In the genomic region with DNA sequence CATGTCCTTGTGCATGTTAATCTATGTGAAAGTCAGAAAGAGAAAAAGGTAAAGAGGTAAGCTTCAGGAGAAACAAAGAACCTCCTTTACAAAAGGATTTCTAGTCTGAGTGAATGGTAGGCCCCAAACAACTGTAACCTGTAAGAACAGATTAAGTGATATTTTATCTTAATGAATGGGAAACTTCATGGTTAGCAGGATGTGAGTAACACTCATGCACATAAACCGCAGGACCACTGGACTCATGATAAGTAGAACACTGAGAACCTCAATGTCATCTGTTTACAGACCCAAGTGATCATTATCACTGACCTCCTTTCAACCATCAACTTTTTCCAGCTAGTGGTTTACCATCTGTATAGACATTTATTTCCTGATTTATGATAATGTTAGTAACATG, we compare ENCODE assay signal across 13 cellular contexts. TPM values are rescaled to one million over a fixed set of nuclear protein-coding genes. Genes with fewer than 3 reads are reported as not detected.
A peak's percentile ranks its signal among the peaks of the same experiment; 100 is the strongest.
DNase-seq lines count a peak whose midpoint lies in the region; ATAC-seq and TF ChIP-seq lines count a peak whose summit lies in the region.
"Had no signal": no experiment of that assay in that cellular context is flagged by ENCODE, and none has a peak within 500 bp of the region (broad histone marks: within the 10 kb centered on the region; RNA-seq: fewer than 3 reads in every experiment).

No MANE protein-coding gene starts in this region.

- H3K27me3 Mint-ChIP-seq in Calu3 (ENCODE audit: unreplicated experiment): no peaks in the 10 kb centered on the region

- H3K9me3 ChIP-seq in left lung: no peaks in the 10 kb centered on the region

- peaks cover 8% of the 10 kb centered on the region for H3K9me3 Mint-ChIP-seq in Calu3 (ENCODE audit: low read depth, unreplicated experiment)

- H3K27ac Mint-ChIP-seq in Calu3 (ENCODE audit: unreplicated experiment): no peak overlapping the region
- H3K27ac Mint-ChIP-seq: HFFc6 had no signal

- H3K36me3 ChIP-seq in left lung: no peaks in the 10 kb centered on the region
- H3K36me3 ChIP-seq: stomach had no signal

- no peak for TF ChIP-seq CTCF in left lung (IDR thresholded peaks at IDR 0.05)
- no peak for TF ChIP-seq CTCF in Calu3 (IDR thresholded peaks at IDR 0.05; ENCODE audit: unreplicated experiment)

- BruUV-seq in Calu3 (replicated peaks; lab: Mats Ljungman, UMichigan): no TSS peak

- no peak overlapping the region for H3K4me3 Mint-ChIP-seq in Calu3 (ENCODE audit: low read depth, unreplicated experiment)
- H3K4me3 Mint-ChIP-seq: HFFc6 had no signal

- intact Hi-C loops in left lung (cut with DNase I): no loop called here
- intact Hi-C loops in Calu3 (cut with micrococcal nuclease; ENCODE audit: unreplicated experiment): no loop called here

- H3K4me1 Mint-ChIP-seq in Calu3 (ENCODE audit: low read depth, unreplicated experiment): no peaks in the 10 kb centered on the region

- DNase-seq in COLO829 (ENCODE audit: low spot score) (peak; percentile 63), KG1 (lab: John Stamatoyannopoulos, UW) (peak; percentile 79), amniotic epithelial cell (ENCODE audit: low read depth) (peak; percentile 91), left lung (no peak), HK-2 (ENCODE audit: unreplicated experiment) (no peak), Calu3 (no peak), T1000 (lab: John Stamatoyannopoulos, UW) (no peak)
- DNase-seq: activated CD4-positive, CD25-positive, alpha-beta regulatory T cell; HFFc6; kidney glomerular epithelial cell; stomach had no signal

- no peak overlapping the region for H3K4me3 ChIP-seq in left lung
- H3K4me3 ChIP-seq: stomach had no signal

- no peaks in the 10 kb centered on the region for H3K27me3 ChIP-seq in left lung
- H3K27me3 ChIP-seq: stomach had no signal

- H3K36me3 Mint-ChIP-seq in Calu3 (ENCODE audit: insufficient read depth, unreplicated experiment): no peaks in the 10 kb centered on the region

- H3K4me1 ChIP-seq in left lung: no peaks in the 10 kb centered on the region
- H3K4me1 ChIP-seq: stomach had no signal

- CTCF ChIA-PET in Calu3 (lab: Charles Lee): no interaction called here

- no peak overlapping the region for H3K27ac ChIP-seq in left lung
- H3K27ac ChIP-seq: stomach had no signal

- peak; percentile 49 for ATAC-seq in left lung
- ATAC-seq in HG02981 (IDR thresholded peaks at IDR 0.05; ENCODE audit: unreplicated experiment): no peak

RNA-seq across cellular contexts. Expression of a gene that starts 19.9 kb away (rescaled TPM):
- total RNA-seq in left lung: not detected
- not detected in 2 replicates for total RNA-seq in Calu3 (2022)
- total RNA-seq: HFFc6, HT-29, stomach had no signal

RNA-seq across cellular contexts. Expression of a gene that starts 35.2 kb away (rescaled TPM):
- not detected for total RNA-seq in left lung
- not detected in 2 replicates for total RNA-seq in Calu3 (2022)
- total RNA-seq: HFFc6, HT-29, stomach had no signal

RNA-seq across cellular contexts. Expression of a gene that starts 37.7 kb away (rescaled TPM):
- total RNA-seq in left lung: not detected
- not detected in 2 replicates for total RNA-seq in Calu3 (2022)
- total RNA-seq: HFFc6, HT-29, stomach had no signal

RNA-seq across cellular contexts. Expression of a gene that starts 43.9 kb away (rescaled TPM):
- not detected for total RNA-seq in left lung
- not detected in 2 replicates for total RNA-seq in Calu3 (2022)
- total RNA-seq: HFFc6, HT-29, stomach had no signal

Comparison
In these comparisons a context has a peak if more than half of its experiments do, and no peak if none do; other contexts are left out.
1. DNase-seq: peak in COLO829 (single experiment), KG1 (single experiment) and amniotic epithelial cell (single experiment); none in left lung (0 of 2), HK-2 (single experiment), Calu3 (single experiment) and T1000 (single experiment).